24 cellular contexts compared by ENCODE assay signal in the genomic region with DNA sequence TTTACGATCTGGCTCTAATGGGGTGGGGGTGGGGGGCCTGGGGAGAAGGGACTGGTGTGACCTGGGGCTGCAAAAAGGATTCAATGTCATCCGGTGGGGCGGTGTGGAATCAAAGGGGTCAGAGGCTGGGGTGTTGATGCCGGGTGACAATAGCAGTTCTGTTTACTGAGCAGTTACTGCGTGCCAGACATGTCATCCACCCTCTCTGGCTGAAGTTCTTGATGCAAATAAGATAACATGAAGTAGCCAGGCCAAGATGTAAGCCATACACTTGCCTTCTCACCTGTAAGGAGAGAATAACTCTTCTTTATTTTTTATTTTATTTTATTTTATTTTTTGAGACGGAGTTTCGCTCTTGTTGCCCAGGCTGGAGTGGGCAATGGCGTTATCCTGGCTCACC.
"Had no signal": no experiment of that assay in that cellular context is flagged by ENCODE, and none has a peak within 500 bp of the region (broad histone marks: within the 10 kb centered on the region; RNA-seq: fewer than 3 reads in every experiment).

No MANE protein-coding gene starts in this region.

- H3K9me3 ChIP-seq: mucosa of descending colon, suprapubic skin, vagina had no signal

- DNase-seq: cortex of kidney; effector memory CD8-positive, alpha-beta T cell; erythroblast; hypothalamus; immature natural killer cell; islet precursor cell; kidney glomerular epithelial cell; mesenchymal stem cell; naive thymus-derived CD4-positive, alpha-beta T cell; stimulated activated CD4-positive, alpha-beta T cell treated with anti-CD3 and anti-CD28 coated beads, Interleukin-12 subunit alpha, Interleukin-12 subunit beta, amount 100 ng/mL, for 4 hours; stimulated activated CD4-positive, alpha-beta T cell treated with anti-CD3 and anti-CD28 coated beads, Interleukin-1b, Interleukin-23, amount 100 ng/mL, for 48 hours; stimulated activated CD4-positive, alpha-beta T cell treated with anti-CD3 and anti-CD28 coated beads, Interleukin-4, amount 100 ng/mL, for 1 hour; stimulated activated CD8-positive, alpha-beta memory T cell treated with anti-CD3 and anti-CD28 coated beads, Interleukin-4, amount 100 ng/mL, for 48 hours; stimulated activated naive CD4-positive, alpha-beta T cell; stimulated activated naive CD8-positive, alpha-beta T cell treated with anti-CD3 and anti-CD28 coated beads, Interleukin-15, amount 100 ng/mL, for 72 hours had no signal

- H3K27ac Mint-ChIP-seq: effector memory CD8-positive, alpha-beta T cell; immature natural killer cell; mesothelial cell of epicardium; naive thymus-derived CD4-positive, alpha-beta T cell; progenitor cell of endocrine pancreas had no signal

- H3K4me3 ChIP-seq: lung, mucosa of descending colon, neural progenitor cell, smooth muscle cell, suprapubic skin, vagina had no signal

- H3K4me1 ChIP-seq: neural progenitor cell, parathyroid adenoma, suprapubic skin, vagina had no signal

- H3K36me3 Mint-ChIP-seq: immature natural killer cell; mesothelial cell of epicardium; naive thymus-derived CD4-positive, alpha-beta T cell; neural progenitor cell had no signal

- H3K4me3 Mint-ChIP-seq: effector memory CD8-positive, alpha-beta T cell; immature natural killer cell; mesothelial cell of epicardium; naive thymus-derived CD4-positive, alpha-beta T cell; neural progenitor cell; stimulated activated naive CD8-positive, alpha-beta T cell treated with anti-CD3 and anti-CD28 coated beads, Interleukin-15, amount 100 ng/mL, for 72 hours had no signal

- H3K27ac ChIP-seq: neural progenitor cell, parathyroid adenoma, suprapubic skin, vagina had no signal

- H3K36me3 ChIP-seq: neural progenitor cell, suprapubic skin, vagina had no signal

- H3K27me3 ChIP-seq: neural progenitor cell, vagina had no signal

- H3K4me1 Mint-ChIP-seq: immature natural killer cell; stimulated activated naive CD8-positive, alpha-beta T cell treated with anti-CD3 and anti-CD28 coated beads, Interleukin-15, amount 100 ng/mL, for 72 hours had no signal

- H3K9me3 Mint-ChIP-seq: effector memory CD8-positive, alpha-beta T cell; immature natural killer cell; mesothelial cell of epicardium; naive thymus-derived CD4-positive, alpha-beta T cell; neural progenitor cell; stimulated activated naive CD8-positive, alpha-beta T cell treated with anti-CD3 and anti-CD28 coated beads, Interleukin-15, amount 100 ng/mL, for 72 hours had no signal
